Comparison of ENCODE assay signal across 8 cellular contexts in genomic region chr10:110498087-110498981, GRCh38. TPM values are rescaled to one million over a fixed set of nuclear protein-coding genes. Genes with fewer than 3 reads are reported as not detected.
DNase-seq lines count a peak whose midpoint lies in the region; ATAC-seq and TF ChIP-seq lines count a peak whose summit lies in the region.

No MANE protein-coding gene starts in this region.

- TF ChIP-seq POLR2A in gastroesophageal sphincter (IDR thresholded peaks at IDR 0.05), result no peak

- H3K36me3 ChIP-seq in OCI-LY1 (ENCODE audit: insufficient read depth, low read length) (peaks cover under 1% of the 10 kb centered on the region; the same call in 1 of the 2 replicates), gastroesophageal sphincter (no peaks in the 10 kb centered on the region), parathyroid adenoma (ENCODE audit: control insufficient read depth, insufficient read depth, low read length) (no peaks in the 10 kb centered on the region)

- peak; percentile 21 for DNase-seq in NCI-H345 (lab: John Stamatoyannopoulos, UW)
- no peak for DNase-seq in NCI-H345 treated with DMSO at 0.1 percent for 48 hours (lab: John Stamatoyannopoulos, UW; ENCODE audit: unreplicated experiment)
- peak; percentile 50 for DNase-seq in activated T-helper 9 cell treated with anti-CD3 and anti-CD28 coated beads, Interleukin-2, amount 50 U/mL, for 16 hours (ENCODE audit: low read depth)
- DNase-seq in GM19240 (ENCODE audit: insufficient read length, low spot score), result no peak

- H3K9me2 ChIP-seq in OCI-LY1 (ENCODE audit: low read depth, low read length), result no peaks in the 10 kb centered on the region

- no peaks in the 10 kb centered on the region for H3F3A ChIP-seq in OCI-LY1 (ENCODE audit: insufficient read depth, low read length)

- peak; percentile 27 for ATAC-seq in HG02885 (IDR thresholded peaks at IDR 0.05; ENCODE audit: poor library complexity, unreplicated experiment)
- ATAC-seq in gastroesophageal sphincter, result peak; percentile 41

- no peak for TF ChIP-seq EP300 in gastroesophageal sphincter (IDR thresholded peaks at IDR 0.05)

- H3K4me3 ChIP-seq in OCI-LY1 (ENCODE audit: low read depth, low read length, poor library complexity, severe bottlenecking), result peak overlapping the region; percentile 84
- H3K4me3 ChIP-seq in gastroesophageal sphincter, result peak overlapping the region; percentile 62 to 96
- peak overlapping the region; percentile 35 for H3K4me3 ChIP-seq in parathyroid adenoma (ENCODE audit: low read depth, low read length)

- peak overlapping the region; percentile 46; the same call in 1 of the 2 replicates for H3K9ac ChIP-seq in OCI-LY1 (ENCODE audit: low read length)
- no peak overlapping the region for H3K9ac ChIP-seq in parathyroid adenoma

- H2AFZ ChIP-seq in OCI-LY1 (ENCODE audit: low read length) (no peak overlapping the region), parathyroid adenoma (peak overlapping the region; percentile 40)

- H3K79me2 ChIP-seq in OCI-LY1 (ENCODE audit: insufficient read depth, low read length) (no peaks in the 10 kb centered on the region), parathyroid adenoma (no peaks in the 10 kb centered on the region)

- H3K27me3 ChIP-seq in OCI-LY1 (ENCODE audit: insufficient read depth, low read length), result peaks cover 10% of the 10 kb centered on the region; the same call in 1 of the 2 replicates
- no peaks in the 10 kb centered on the region for H3K27me3 ChIP-seq in gastroesophageal sphincter
- H3K27me3 ChIP-seq in parathyroid adenoma (ENCODE audit: control insufficient read depth, insufficient read depth, low read length), result peaks cover 4% of the 10 kb centered on the region

- peaks cover 47% of the 10 kb centered on the region for H3K4me1 ChIP-seq in OCI-LY1 (ENCODE audit: insufficient read depth, low read length, severe bottlenecking)
- H3K4me1 ChIP-seq in gastroesophageal sphincter, result peaks cover 4 to 73% (median 40%) of the 10 kb centered on the region in 3 donors
- no peaks in the 10 kb centered on the region for H3K4me1 ChIP-seq in parathyroid adenoma

- WGBS in gastroesophageal sphincter (ENCODE audit: low coverage in 1 of 2), 2 donors, result 10 to 19% methylated on average over 4 of the region's 107 CpGs

- H3K4me2 ChIP-seq in OCI-LY1 (ENCODE audit: low read length), result peak overlapping the region; percentile 69
- H3K4me2 ChIP-seq in parathyroid adenoma (ENCODE audit: low read length), result no peak overlapping the region

- H3K27ac ChIP-seq in OCI-LY1 (ENCODE audit: low read depth, low read length, poor library complexity, severe bottlenecking) (no peak overlapping the region), gastroesophageal sphincter (peak overlapping the region in 3 of 4 donors; percentile 86 to 96 (median 91)), parathyroid adenoma (peak overlapping the region; percentile 53)

- H3K9me3 ChIP-seq in OCI-LY1 (ENCODE audit: low read length), result no peaks in the 10 kb centered on the region
- H3K9me3 ChIP-seq in gastroesophageal sphincter, result no peaks in the 10 kb centered on the region
- no peaks in the 10 kb centered on the region for H3K9me3 ChIP-seq in parathyroid adenoma (ENCODE audit: control insufficient read depth, low read length)

- no peaks in the 10 kb centered on the region for H4K20me1 ChIP-seq in OCI-LY1 (ENCODE audit: insufficient read depth, low read length)

- TF ChIP-seq CTCF in OCI-LY1 (IDR thresholded peaks at IDR 0.05; ENCODE audit: low read length) (no peak), gastroesophageal sphincter (IDR thresholded peaks at IDR 0.05) (peak in 1 of 4 experiments; percentile 27), parathyroid adenoma (IDR thresholded peaks at IDR 0.05) (no peak)

RNA-seq across cellular contexts. Expression of gene DUSP5, which starts 0.6 kb away (rescaled TPM):
- total RNA-seq in gastroesophageal sphincter, result 1 to 10 TPM; 2.5 to 9.8 (median 3.5) TPM

Comparison
In these comparisons a context has a peak if more than half of its experiments do, and no peak if none do; other contexts are left out.
1. DNase-seq: peak in NCI-H345 (single experiment) and activated T-helper 9 cell treated with anti-CD3 and anti-CD28 coated beads, Interleukin-2, amount 50 U/mL, for 16 hours (single experiment); none in NCI-H345 treated with DMSO at 0.1 percent for 48 hours (single experiment) and GM19240 (single experiment).
2. Peak in every context shown above with its lines, with median percentiles within 50 percentile points of each other: H3K4me3 ChIP-seq.